Comparison of ENCODE assay signal across 1 cellular context in the genomic region with DNA sequence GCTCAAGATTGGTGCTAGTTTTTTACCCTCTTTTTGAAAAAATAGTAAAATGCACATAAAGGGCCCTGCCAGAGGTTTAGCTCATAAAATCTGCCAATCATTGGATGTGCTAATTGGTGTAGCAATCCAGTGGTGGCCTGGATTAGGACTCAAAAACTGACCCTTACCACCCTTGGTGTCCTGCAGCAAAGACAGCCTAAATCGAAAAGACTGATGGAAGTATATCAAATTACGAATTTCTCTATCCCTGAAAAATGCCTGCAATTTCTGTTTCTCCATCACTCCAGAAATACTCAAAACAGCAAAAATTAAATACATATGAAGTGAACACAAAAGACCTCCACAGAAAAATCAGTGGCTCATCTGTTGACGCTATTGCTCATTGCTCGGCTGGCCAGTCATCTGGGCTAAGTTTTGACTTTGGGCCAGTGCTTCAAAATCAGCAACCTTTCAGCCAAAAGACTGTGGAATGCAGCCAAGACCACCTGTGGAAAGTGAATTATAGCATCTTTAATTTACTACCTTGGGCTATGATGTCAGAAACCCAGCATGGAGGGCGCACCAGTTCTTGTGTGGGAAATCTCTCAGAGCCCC.
TF ChIP-seq lines count a peak whose summit lies in the region.

No MANE protein-coding gene starts in this region.

TF ChIP-seq in IMR-90, 13 proteins besides CTCF, POLR2A, EP300 and RAD21 (continued from another document):
- TF ChIP-seq, protein P1, sequence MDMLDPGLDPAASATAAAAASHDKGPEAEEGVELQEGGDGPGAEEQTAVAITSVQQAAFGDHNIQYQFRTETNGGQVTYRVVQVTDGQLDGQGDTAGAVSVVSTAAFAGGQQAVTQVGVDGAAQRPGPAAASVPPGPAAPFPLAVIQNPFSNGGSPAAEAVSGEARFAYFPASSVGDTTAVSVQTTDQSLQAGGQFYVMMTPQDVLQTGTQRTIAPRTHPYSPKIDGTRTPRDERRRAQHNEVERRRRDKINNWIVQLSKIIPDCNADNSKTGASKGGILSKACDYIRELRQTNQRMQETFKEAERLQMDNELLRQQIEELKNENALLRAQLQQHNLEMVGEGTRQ (IDR thresholded peaks at IDR 0.05; ENCODE audit: low read depth, low read length) = no peak
TF ChIP-seq in IMR-90: peak in this region for 0.
